12 cellular contexts compared by ENCODE assay signal in genomic region chr2:216090369-216090786, GRCh38. TPM values are rescaled to one million over a fixed set of nuclear protein-coding genes. Genes with fewer than 3 reads are reported as not detected.
A peak's percentile ranks its signal among the peaks of the same experiment; 100 is the strongest.
DNase-seq lines count a peak whose midpoint lies in the region; ATAC-seq and TF ChIP-seq lines count a peak whose summit lies in the region.
"Had no signal": no experiment of that assay in that cellular context is flagged by ENCODE, and none has a peak within 500 bp of the region (broad histone marks: within the 10 kb centered on the region; RNA-seq: fewer than 3 reads in every experiment).

No MANE protein-coding gene starts in this region.

- ATAC-seq in GM18909 (IDR thresholded peaks at IDR 0.05; ENCODE audit: poor library complexity, unreplicated experiment) = peak; percentile 68
- peak; percentile 49 for ATAC-seq in HG03159 (IDR thresholded peaks at IDR 0.05; ENCODE audit: unreplicated experiment)

- no peak overlapping the region for H3K4me3 ChIP-seq in astrocyte of the spinal cord (ENCODE audit: low read depth, low read length)
- H3K4me3 ChIP-seq: esophagus muscularis mucosa, suprapubic skin had no signal

- DNase-seq in EH (ENCODE audit: low read depth) (peak; percentile 64), astrocyte of the spinal cord (ENCODE audit: low read depth, low spot score) (peak; percentile 48), NCI-H510A treated with DMSO at 0.1 percent for 48 hours (lab: John Stamatoyannopoulos, UW) (no peak), hypothalamus (lab: John Stamatoyannopoulos, UW) (no peak), HT-29 (ENCODE audit: low spot score) (no peak), midbrain (lab: John Stamatoyannopoulos, UW) (no peak)
- DNase-seq: activated CD4-positive, alpha-beta T cell treated with anti-CD3 and anti-CD28 coated beads, Interleukin-2, amount 50 U/mL, for 48 hours; NCI-H2029 treated with DMSO at 0.1 percent for 48 hours had no signal

- TF ChIP-seq CTCF in astrocyte of the spinal cord (IDR thresholded peaks at IDR 0.05; ENCODE audit: low read depth, low read length) = no peak

- in situ Hi-C loops in astrocyte of the spinal cord (cut with HindIII; ENCODE audit: low sequenced_read_pairs) = no loop called here

RNA-seq across cellular contexts. Expression of gene TMEM169, which starts 8.7 kb away (rescaled TPM):
- total RNA-seq in HT-29 (2014; rRNA removed; shearing (Covaris generic)) = 0.08 and 0.53 TPM in 2 replicates

RNA-seq across cellular contexts. Expression of gene PECR, which starts 8.8 kb away (rescaled TPM):
- total RNA-seq in HT-29 (2014; rRNA removed; shearing (Covaris generic)) = 15.6 and 26.5 TPM in 2 replicates

RNA-seq across cellular contexts. Expression of gene XRCC5, which starts 18.8 kb away (rescaled TPM):
- 142 and 160 TPM in 2 replicates for total RNA-seq in HT-29 (2014; rRNA removed; shearing (Covaris generic))

Comparison
In these comparisons a context has a peak if more than half of its experiments do, and no peak if none do; other contexts are left out.
1. DNase-seq: peak in EH (single experiment) and astrocyte of the spinal cord (single experiment); none in NCI-H510A treated with DMSO at 0.1 percent for 48 hours (single experiment), hypothalamus (0 of 51), HT-29 (single experiment) and midbrain (single experiment).